In genomic region chr11:129414144-129414876, GRCh38 we compare ENCODE assay signal across 28 cellular contexts. TPM values are rescaled to one million over a fixed set of nuclear protein-coding genes. Genes with fewer than 3 reads are reported as not detected.
DNase-seq lines count a peak whose midpoint lies in the region; ATAC-seq and TF ChIP-seq lines count a peak whose summit lies in the region.
"Had no signal": no experiment of that assay in that cellular context is flagged by ENCODE, and none has a peak within 500 bp of the region (broad histone marks: within the 10 kb centered on the region; RNA-seq: fewer than 3 reads in every experiment).

No MANE protein-coding gene starts in this region.

- H3K4me2 ChIP-seq in hepatocyte = no peak overlapping the region

- intact Hi-C loops in A673 (cut with micrococcal nuclease; ENCODE audit: unreplicated experiment) (no loop called here), heart right ventricle (cut with DNase I) (no loop called here)

- no peak overlapping the region for H3K4me3 ChIP-seq in A673 (ENCODE audit: low read depth, low read length, poor library complexity, severe bottlenecking)
- H3K4me3 ChIP-seq in hepatocyte = no peak overlapping the region
- no peak overlapping the region for H3K4me3 ChIP-seq in heart right ventricle
- H3K4me3 ChIP-seq: SJCRH30 had no signal

- H3K27ac ChIP-seq in A673 (ENCODE audit: low read depth, low read length, poor library complexity, severe bottlenecking) = peak overlapping the region; percentile 4
- H3K27ac ChIP-seq in hepatocyte = peak overlapping the region; percentile 75
- H3K27ac ChIP-seq in heart right ventricle = no peak overlapping the region
- H3K27ac ChIP-seq: 22Rv1, SJCRH30 had no signal

- POLR2A ChIA-PET in A673 (lab: Charles Lee; ENCODE audit: low non-redundant PET) = no interaction called here

- no TSS peak for BruUV-seq in A673 (replicated peaks; lab: Mats Ljungman, UMichigan)

- 51% methylated on average over 5 of the region's 5 CpGs for WGBS in hepatocyte (ENCODE audit: low lambda C conversion rate, missing lambda C conversion rate)
- 81 to 85% methylated on average over 5 of the region's 5 CpGs for WGBS in heart right ventricle, 2 donors

- CTCF ChIA-PET in A673 (lab: Charles Lee) = no interaction called here

- no peak for TF ChIP-seq CTCF in A673 (conservative IDR thresholded peaks at IDR 0.05; ENCODE audit: low read depth, low read length)
- TF ChIP-seq CTCF in hepatocyte (IDR thresholded peaks at IDR 0.05; ENCODE audit: poor library complexity) = no peak
- TF ChIP-seq CTCF in heart right ventricle (IDR thresholded peaks at IDR 0.05) = no peak

- H3K79me2 ChIP-seq in hepatocyte = no peaks in the 10 kb centered on the region

- DNase-seq in A673 (ENCODE audit: low spot score) = no peak
- DNase-seq in NCI-H526 treated with DMSO at 0.1 percent for 48 hours (lab: John Stamatoyannopoulos, UW) = peak; percentile 60
- DNase-seq in hepatocyte (ENCODE audit: low spot score) = no peak
- DNase-seq in renal cortical epithelial cell (ENCODE audit: low read depth) = peak; percentile 11
- DNase-seq in effector CD8-positive, alpha-beta T cell (lab: John Stamatoyannopoulos, UW) = no peak
- DNase-seq in activated CD4-positive, alpha-beta T cell treated with anti-CD3 and anti-CD28 coated beads, Interleukin-2, amount 50 U/mL, for 4 hours = no peak
- no peak for DNase-seq in heart right ventricle
- DNase-seq: ACHN; BE2C; CD8-positive, alpha-beta memory T cell; DMS79 treated with DMSO at 0.1 percent for 48 hours; GF-D8; IMR-90; KG1; NCI-H1048; NCI-H1417 treated with DMSO at 0.1 percent for 48 hours; NCI-H1694 treated with DMSO at 0.1 percent for 48 hours; NCI-H2081; NCI-H226; NCI-H510A treated with DMSO at 0.1 percent for 48 hours; NCI-H774; SJCRH30 had no signal

- H2AFZ ChIP-seq in hepatocyte = no peak overlapping the region

- H3K4me1 ChIP-seq in A673 (ENCODE audit: insufficient read depth, low read length, poor library complexity, severe bottlenecking) (peaks cover 21% of the 10 kb centered on the region), hepatocyte (ENCODE audit: insufficient read depth) (no peaks in the 10 kb centered on the region), heart right ventricle (no peaks in the 10 kb centered on the region)
- H3K4me1 ChIP-seq: BE2C, SJCRH30 had no signal

- no peaks in the 10 kb centered on the region for H4K20me1 ChIP-seq in hepatocyte (ENCODE audit: insufficient read depth, poor library complexity, severe bottlenecking)

- H3K9me2 ChIP-seq in hepatocyte (replicated peaks; ENCODE audit: insufficient read depth) = no peaks in the 10 kb centered on the region

- H3K9me3 ChIP-seq in A673 (ENCODE audit: low read depth, low read length, poor library complexity, severe bottlenecking) (no peaks in the 10 kb centered on the region), hepatocyte (ENCODE audit: low read depth) (no peaks in the 10 kb centered on the region), heart right ventricle (no peaks in the 10 kb centered on the region)
- H3K9me3 ChIP-seq: BE2C, SJCRH30 had no signal

- H3K36me3 ChIP-seq in A673 (ENCODE audit: insufficient read depth, low read length, poor library complexity, severe bottlenecking) (no peaks in the 10 kb centered on the region), hepatocyte (replicated peaks; ENCODE audit: insufficient read depth, low read depth) (no peaks in the 10 kb centered on the region), heart right ventricle (no peaks in the 10 kb centered on the region)
- H3K36me3 ChIP-seq: BE2C, SJCRH30 had no signal

- no peak for ATAC-seq in esophagus mucosa
- no peak for ATAC-seq in heart right ventricle
- ATAC-seq: HCT116, SK-N-SH treated with all-trans-retinoic acid at 6 μM for 48 hours had no signal

- H3K27me3 ChIP-seq in A673 (replicated peaks; ENCODE audit: insufficient read depth, low read depth, low read length, poor library complexity) = no peaks in the 10 kb centered on the region
- H3K27me3 ChIP-seq in hepatocyte = no peaks in the 10 kb centered on the region
- H3K27me3 ChIP-seq in heart right ventricle = no peaks in the 10 kb centered on the region
- H3K27me3 ChIP-seq: BE2C, SJCRH30 had no signal

RNA-seq across cellular contexts. Expression of gene BARX2, which starts 38.7 kb away (rescaled TPM):
- total RNA-seq in A673 (2021) (36.4 and 43.0 TPM in 2 replicates), hepatocyte (0.10 TPM in 1 of 2 replicates, not detected in the other), renal cortical epithelial cell (0.10 TPM in 1 of 2 replicates, not detected in the other), esophagus mucosa (92.8 TPM), heart right ventricle (not detected)
- polyA plus RNA-seq in hepatocyte (0.77 and 1.0 TPM in 2 replicates), heart right ventricle (under 1 TPM in 1 of 2 donors, not detected in 1; 0.01 TPM)
- total RNA-seq: CD8-positive, alpha-beta memory T cell; H1; IMR-90 had no signal
- polyA plus RNA-seq: CD14-positive monocyte; CD8-positive, alpha-beta memory T cell; H1; IMR-90 had no signal

Comparison
In these comparisons a context has a peak if more than half of its experiments do, and no peak if none do; other contexts are left out.
1. DNase-seq: peak in NCI-H526 treated with DMSO at 0.1 percent for 48 hours (single experiment) and renal cortical epithelial cell (single experiment); none in A673 (single experiment), hepatocyte (single experiment), effector CD8-positive, alpha-beta T cell (single experiment), activated CD4-positive, alpha-beta T cell treated with anti-CD3 and anti-CD28 coated beads, Interleukin-2, amount 50 U/mL, for 4 hours (0 of 2) and heart right ventricle (0 of 2).
2. H3K27ac ChIP-seq: peak in A673 (single experiment) and hepatocyte (single experiment); none in heart right ventricle (0 of 10).
3. RNA of gene BARX2, which starts 38.7 kb away (total RNA-seq): 92.8 TPM in esophagus mucosa (single experiment) and 36.4 to 43.0 TPM in A673; 0.10 TPM in hepatocyte, 0.10 TPM in renal cortical epithelial cell and not detected in heart right ventricle; every median in the first group is over 10 times any median in the second.